Comparison of ENCODE assay signal across 9 cellular contexts in genomic region chr2:177604291-177605065, GRCh38.
DNase-seq lines count a peak whose midpoint lies in the region; ATAC-seq, FAIRE-seq and TF ChIP-seq lines count a peak whose summit lies in the region.
"Had no signal": no experiment of that assay in that cellular context is flagged by ENCODE, and none has a peak within 500 bp of the region (broad histone marks: within the 10 kb centered on the region; RNA-seq: fewer than 3 reads in every experiment).

No MANE protein-coding gene starts in this region.

- SMC1A ChIA-PET in GM12878 (lab: Charles Lee; ENCODE audit: uncharacterized antibody, unreplicated experiment) = interaction anchor here (0.6 to 4.0 kb wide), 18 partner anchors 11 to 441 kb away, joined by 3 to 29 read pairs (median 3); no protein-coding TSS in a partner anchor

- no peaks in the 10 kb centered on the region; the same call in 1 of the 3 replicates for H3K9me3 ChIP-seq in GM12878 (replicated peaks; ENCODE audit: control insufficient read depth, insufficient read depth, low read length)
- H3K9me3 ChIP-seq in tibial artery = no peaks in the 10 kb centered on the region

- H3K4me2 ChIP-seq in GM12878 (ENCODE audit: control insufficient read depth, insufficient read depth) = no peak overlapping the region

- TF ChIP-seq RAD21 in GM12878 (IDR thresholded peaks at IDR 0.05; ENCODE audit: insufficient read depth, low read depth, low read length) = peak; percentile 63

- peak; percentile 39 for DNase-seq in A172 (ENCODE audit: low spot score)
- peak; percentile 31 to 34 for DNase-seq in NCI-H1930 (lab: John Stamatoyannopoulos, UW)
- no peak for DNase-seq in GM12878 (ENCODE audit: low read depth, low spot score)
- DNase-seq in tibial artery = peak in 1 of 2 donors; percentile 36
- DNase-seq in posterior vena cava (ENCODE audit: low spot score) = no peak
- DNase-seq in activated CD4-positive, alpha-beta T cell treated with anti-CD3 and anti-CD28 coated beads, Interleukin-2, amount 50 U/mL, for 4 hours = no peak

- in situ Hi-C loops in GM12878 (cut with MboI) = no loop called here

- no peaks in the 10 kb centered on the region for H3K36me3 ChIP-seq in GM12878 (ENCODE audit: control insufficient read depth in 2 of 2, insufficient read depth in 2 of 2, low read length in 1 of 2)
- H3K36me3 ChIP-seq in tibial artery = no peaks in the 10 kb centered on the region

- H2AFZ ChIP-seq in GM12878 (ENCODE audit: control insufficient read depth, low read depth, low read length) = 0 out of 2 replicates have a peak overlapping the region, but pooled peaks have one; percentile 15

- CTCF ChIA-PET in GM12878 (lab: Yijun Ruan, JAX) = interaction anchor here (0.6 to 5.8 kb wide), 41 partner anchors 8 to 456 kb away, joined by 3 to 55 read pairs (median 4); no protein-coding TSS in a partner anchor

- no peaks in the 10 kb centered on the region for H3K79me2 ChIP-seq in GM12878 (ENCODE audit: control insufficient read depth, insufficient read depth, low read length)

- 62% methylated on average over 3 of the region's 3 CpGs for WGBS in GM12878 (ENCODE audit: insufficient coverage, insufficient replicate concordance, low lambda C conversion rate, missing lambda C conversion rate)

- BruUV-seq in GM12878 (replicated peaks; lab: Mats Ljungman, UMichigan) = no TSS peak

- peak; percentile 97 for FAIRE-seq in G401.6 (lab: Jason Lieb, UNC)
- peak; percentile 66 for FAIRE-seq in GM12878 (lab: Jason Lieb, UNC)
- peak; percentile 95 for FAIRE-seq in islet of Langerhans (lab: Jason Lieb, UNC)

- TF ChIP-seq CTCF in GM12878 (IDR thresholded peaks at IDR 0.05 in 2 of 3, conservative IDR thresholded peaks at IDR 0.05 in 1 of 3; ENCODE audit: control insufficient read depth in 2 of 3, extremely low read depth in 1 of 3, insufficient read depth in 1 of 3, low read depth in 3 of 3, low read length in 3 of 3) = peak; percentile 58 to 63 (median 59); a peak in 5 of 6 replicates
- peak; percentile 45 to 53 for TF ChIP-seq CTCF in tibial artery (IDR thresholded peaks at IDR 0.05)

- H3K4me3 ChIP-seq in GM12878 = no peak overlapping the region
- H3K4me3 ChIP-seq in tibial artery = no peak overlapping the region

- no peaks in the 10 kb centered on the region for H3K4me1 ChIP-seq in GM12878 (ENCODE audit: control insufficient read depth, insufficient read depth, low read length)
- H3K4me1 ChIP-seq in tibial artery = peaks cover 0 to 2% (median 0%) of the 10 kb centered on the region in 4 donors

- no peak for TF ChIP-seq POLR2A in GM12878 (IDR thresholded peaks at IDR 0.05; ENCODE audit: low read depth, low read length)

- RAD21 ChIA-PET in GM12878 (lab: Charles Lee; ENCODE audit: unreplicated experiment) = interaction anchor here (0.7 to 1.5 kb wide), 7 partner anchors 115 to 440 kb away, joined by 3 to 14 read pairs (median 7); no protein-coding TSS in a partner anchor

- H4K20me1 ChIP-seq in GM12878 (ENCODE audit: control insufficient read depth, insufficient read depth) = no peaks in the 10 kb centered on the region

- no peak overlapping the region for H3K9ac ChIP-seq in GM12878 (ENCODE audit: control insufficient read depth, insufficient read depth, low read length)

- H3K27ac ChIP-seq in GM12878 (ENCODE audit: control insufficient read depth, insufficient read depth) (no peak overlapping the region), tibial artery (no peak overlapping the region)
- H3K27ac ChIP-seq: epithelial cell of prostate had no signal

- ATAC-seq in GM12878 = peak; percentile 58

- intact Hi-C loops in GM12878 (cut with micrococcal nuclease; ENCODE audit: unreplicated experiment) (loop anchor here (1.0 to 2.0 kb wide), 2 partner anchors 115 to 270 kb away; no protein-coding TSS in a partner anchor), tibial artery (cut with DNase I; ENCODE audit: low total_unique reads) (loop anchor here (5.0 to 10.0 kb wide), 2 partner anchors 120 to 267 kb away; no protein-coding TSS in a partner anchor), posterior vena cava (cut with DNase I) (no loop called here)

- H3K27me3 ChIP-seq in GM12878 (replicated peaks in 1 of 2; ENCODE audit: control insufficient read depth in 2 of 2, insufficient read depth in 2 of 2, low read length in 1 of 2) (no peaks in the 10 kb centered on the region), tibial artery (no peaks in the 10 kb centered on the region)

- TF ChIP-seq EP300 in GM12878 (IDR thresholded peaks at IDR 0.05; ENCODE audit: borderline replicate concordance in 1 of 2, control insufficient read depth in 1 of 2, low read depth in 2 of 2, low read length in 2 of 2) = no peak

- POLR2A ChIA-PET in GM12878 (lab: Charles Lee) = no interaction called here

TF ChIP-seq in GM12878, 131 proteins besides CTCF, POLR2A, EP300 and RAD21:
- TF ChIP-seq E4F1 (IDR thresholded peaks at IDR 0.05; ENCODE audit: borderline replicate concordance, partially characterized antibody) (no peak), SMC3 (IDR thresholded peaks at IDR 0.05; ENCODE audit: borderline replicate concordance, low read length) (peak; percentile 60; the same call in 1 of the 2 replicates)

Comparison
In these comparisons a context has a peak if more than half of its experiments do, and no peak if none do; other contexts are left out.
1. DNase-seq: peak in A172 (single experiment) and NCI-H1930 (2 of 2); none in GM12878 (single experiment), posterior vena cava (single experiment) and activated CD4-positive, alpha-beta T cell treated with anti-CD3 and anti-CD28 coated beads, Interleukin-2, amount 50 U/mL, for 4 hours (0 of 2).
2. intact Hi-C loops: an anchor here in GM12878 (1.0 to 2.0 kb wide) and tibial artery (5.0 to 10.0 kb wide); none called in posterior vena cava.